In the genomic region with DNA sequence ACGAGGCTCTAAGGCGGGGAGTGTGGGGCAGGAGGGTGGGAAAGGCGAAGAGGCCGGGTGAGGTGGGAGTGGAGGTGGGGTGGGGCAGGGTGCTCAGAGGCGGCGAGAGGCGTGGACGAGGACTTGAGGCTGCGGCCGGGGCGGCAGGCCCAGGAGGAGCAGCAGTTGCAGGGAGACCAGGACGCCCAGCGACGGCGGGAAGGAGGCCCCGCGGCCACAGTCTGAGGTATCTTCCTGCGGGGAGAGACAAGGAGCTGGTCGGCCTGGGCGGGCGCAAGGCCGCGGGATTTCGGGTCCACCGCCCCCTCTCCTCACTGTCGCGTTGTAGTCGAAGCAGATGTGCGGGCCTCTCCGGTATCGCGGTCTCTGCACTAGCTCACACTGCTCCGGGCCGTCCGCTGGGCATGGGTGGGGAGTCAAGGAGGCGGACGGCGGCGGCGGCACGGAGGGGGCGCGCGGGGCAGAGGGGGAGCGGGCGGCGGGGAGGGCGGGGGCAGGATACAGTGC, we compare ENCODE assay signal across 1 cellular context.
TF ChIP-seq lines count a peak whose summit lies in the region.

No MANE protein-coding gene starts in this region.

TF ChIP-seq in K562, 482 proteins besides CTCF, POLR2A, EP300 and RAD21:
- no peak for TF ChIP-seq HMG20B (CRISPR knock-in tag; IDR thresholded peaks at IDR 0.05)
- peak; percentile 15; the same call in 1 of the 2 replicates for TF ChIP-seq GABPB1 (CRISPR knock-in tag; IDR thresholded peaks at IDR 0.05)
- TF ChIP-seq CBX8 (IDR thresholded peaks at IDR 0.05; ENCODE audit: borderline replicate concordance, extremely low read depth, low read depth, low read length, poor library complexity, severe bottlenecking) = no peak
- 0 out of 2 replicates have a peak, but pooled peaks have one; percentile 32 for TF ChIP-seq ZBTB7A (IDR thresholded peaks at IDR 0.05; ENCODE audit: borderline replicate concordance, control insufficient read depth, low read depth, low read length)
- peak; percentile 28; the same call in 1 of the 2 replicates for TF ChIP-seq TFAP4 (CRISPR knock-in tag; IDR thresholded peaks at IDR 0.05; ENCODE audit: borderline replicate concordance)
- TF ChIP-seq, protein P1, sequence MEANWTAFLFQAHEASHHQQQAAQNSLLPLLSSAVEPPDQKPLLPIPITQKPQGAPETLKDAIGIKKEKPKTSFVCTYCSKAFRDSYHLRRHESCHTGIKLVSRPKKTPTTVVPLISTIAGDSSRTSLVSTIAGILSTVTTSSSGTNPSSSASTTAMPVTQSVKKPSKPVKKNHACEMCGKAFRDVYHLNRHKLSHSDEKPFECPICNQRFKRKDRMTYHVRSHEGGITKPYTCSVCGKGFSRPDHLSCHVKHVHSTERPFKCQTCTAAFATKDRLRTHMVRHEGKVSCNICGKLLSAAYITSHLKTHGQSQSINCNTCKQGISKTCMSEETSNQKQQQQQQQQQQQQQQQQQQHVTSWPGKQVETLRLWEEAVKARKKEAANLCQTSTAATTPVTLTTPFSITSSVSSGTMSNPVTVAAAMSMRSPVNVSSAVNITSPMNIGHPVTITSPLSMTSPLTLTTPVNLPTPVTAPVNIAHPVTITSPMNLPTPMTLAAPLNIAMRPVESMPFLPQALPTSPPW (CRISPR knock-in tag; IDR thresholded peaks at IDR 0.05) = peak; percentile 38; the same call in 1 of the 2 replicates
- TF ChIP-seq, protein P2, sequence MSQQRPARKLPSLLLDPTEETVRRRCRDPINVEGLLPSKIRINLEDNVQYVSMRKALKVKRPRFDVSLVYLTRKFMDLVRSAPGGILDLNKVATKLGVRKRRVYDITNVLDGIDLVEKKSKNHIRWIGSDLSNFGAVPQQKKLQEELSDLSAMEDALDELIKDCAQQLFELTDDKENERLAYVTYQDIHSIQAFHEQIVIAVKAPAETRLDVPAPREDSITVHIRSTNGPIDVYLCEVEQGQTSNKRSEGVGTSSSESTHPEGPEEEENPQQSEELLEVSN (IDR thresholded peaks at IDR 0.05; ENCODE audit: borderline replicate concordance in 1 of 2, extremely low read depth in 1 of 2, insufficient read depth in 1 of 2, insufficient read length in 1 of 2, low read depth in 1 of 2, low read length in 1 of 2, poor library complexity in 1 of 2, severe bottlenecking in 1 of 2) = peak in 1 of 2 experiments; percentile 40
